13 cellular contexts compared by ENCODE assay signal in genomic region chr16:50717109-50717893, GRCh38. TPM values are rescaled to one million over a fixed set of nuclear protein-coding genes. Genes with fewer than 3 reads are reported as not detected.
"Had no signal": no experiment of that assay in that cellular context is flagged by ENCODE, and none has a peak within 500 bp of the region (broad histone marks: within the 10 kb centered on the region; RNA-seq: fewer than 3 reads in every experiment).

No MANE protein-coding gene starts in this region.

- H3K36me3 Mint-ChIP-seq: mesothelial cell of epicardium had no signal

- H3K36me3 ChIP-seq: brain microvascular endothelial cell, lower lobe of right lung had no signal

- DNase-seq: brain microvascular endothelial cell; lower lobe of right lung; psoas muscle; spleen; stimulated activated CD4-positive, alpha-beta T cell treated with anti-CD3 and anti-CD28 coated beads, Interleukin-1b, Interleukin-23, amount 100 ng/mL, for 48 hours; stimulated activated naive CD4-positive, alpha-beta T cell; upper lobe of left lung had no signal

- H3K9me3 ChIP-seq: lower lobe of right lung, psoas muscle, SK-N-SH, spleen, upper lobe of left lung had no signal

- H3K27ac Mint-ChIP-seq: mesothelial cell of epicardium had no signal

- H3K27me3 ChIP-seq: brain microvascular endothelial cell, spleen, upper lobe of left lung had no signal

- H3K4me3 ChIP-seq: lower lobe of right lung, psoas muscle, spleen, upper lobe of left lung had no signal

- H3K27ac ChIP-seq: brain microvascular endothelial cell, lower lobe of right lung, psoas muscle, upper lobe of left lung had no signal

- H3K9me3 Mint-ChIP-seq: mesothelial cell of epicardium had no signal

- ATAC-seq: activated CD4-positive, CD25-positive, alpha-beta regulatory T cell treated with anti-CD3 and anti-CD28 coated beads, Interleukin-2, amount 50 U/mL, for 24 hours; lower lobe of right lung; psoas muscle; sciatic nerve had no signal

RNA-seq across cellular contexts. Expression of gene NOD2, which starts 23.9 kb away (rescaled TPM):
- polyA plus RNA-seq: SK-N-SH had no signal

RNA-seq across cellular contexts. Expression of gene SNX20, which starts 36.2 kb away (rescaled TPM):
- total RNA-seq: cerebellum, mesothelial cell of epicardium, temporal lobe had no signal
- polyA plus RNA-seq: SK-N-SH had no signal
